13 cellular contexts compared by ENCODE assay signal in genomic region chr4:29970626-29971025, GRCh38.
DNase-seq lines count a peak whose midpoint lies in the region; ATAC-seq and TF ChIP-seq lines count a peak whose summit lies in the region.
"Had no signal": no experiment of that assay in that cellular context is flagged by ENCODE, and none has a peak within 500 bp of the region (broad histone marks: within the 10 kb centered on the region; RNA-seq: fewer than 3 reads in every experiment).

No MANE protein-coding gene starts in this region.

- no peaks in the 10 kb centered on the region for H3K36me3 ChIP-seq in suprapubic skin

- intact Hi-C loops in activated T-helper 2 cell treated with anti-CD3 and anti-CD28 coated beads, Interferon-gamma antibody, Interleukin-2, Interleukin-4, amounts not matched to agents 10 μg/mL and 5 μg/mL and 100 μg/mL, durations not matched to agents 14 hours and 24 hours and 36 hours (cut with micrococcal nuclease), result no loop called here

- H3K4me3 ChIP-seq in suprapubic skin, result no peak overlapping the region

- H3K9me3 ChIP-seq in suprapubic skin, result no peaks in the 10 kb centered on the region

- no peak for TF ChIP-seq EP300 in suprapubic skin (IDR thresholded peaks at IDR 0.05)

- H3K4me1 ChIP-seq in suprapubic skin, result no peaks in the 10 kb centered on the region

- H3K9me3 Mint-ChIP-seq in activated T-helper 2 cell treated with anti-CD3 and anti-CD28 coated beads, Interferon-gamma antibody, Interleukin-2, Interleukin-4, amounts not matched to agents 10 μg/mL and 5 μg/mL and 100 μg/mL, durations not matched to agents 14 hours and 24 hours and 36 hours, result peaks cover 20% of the 10 kb centered on the region

- no peak for TF ChIP-seq POLR2A in suprapubic skin (IDR thresholded peaks at IDR 0.05)

- H3K27ac ChIP-seq in suprapubic skin, result no peak overlapping the region

- no peaks in the 10 kb centered on the region for H3K4me1 Mint-ChIP-seq in activated T-helper 2 cell treated with anti-CD3 and anti-CD28 coated beads, Interferon-gamma antibody, Interleukin-2, Interleukin-4, amounts not matched to agents 10 μg/mL and 5 μg/mL and 100 μg/mL, durations not matched to agents 14 hours and 24 hours and 36 hours (ENCODE audit: low read depth)

- H3K36me3 Mint-ChIP-seq in activated T-helper 2 cell treated with anti-CD3 and anti-CD28 coated beads, Interferon-gamma antibody, Interleukin-2, Interleukin-4, amounts not matched to agents 10 μg/mL and 5 μg/mL and 100 μg/mL, durations not matched to agents 14 hours and 24 hours and 36 hours (ENCODE audit: low read depth), result no peaks in the 10 kb centered on the region

- 58% methylated on average over 2 of the region's 2 CpGs for whole genome bisulfite sequencing in suprapubic skin

- no peaks in the 10 kb centered on the region for H3K27me3 ChIP-seq in suprapubic skin

- H3K4me3 Mint-ChIP-seq in activated T-helper 2 cell treated with anti-CD3 and anti-CD28 coated beads, Interferon-gamma antibody, Interleukin-2, Interleukin-4, amounts not matched to agents 10 μg/mL and 5 μg/mL and 100 μg/mL, durations not matched to agents 14 hours and 24 hours and 36 hours (ENCODE audit: low read depth), result no peak overlapping the region

- H3K27ac Mint-ChIP-seq in activated T-helper 2 cell treated with anti-CD3 and anti-CD28 coated beads, Interferon-gamma antibody, Interleukin-2, Interleukin-4, amounts not matched to agents 10 μg/mL and 5 μg/mL and 100 μg/mL, durations not matched to agents 14 hours and 24 hours and 36 hours, result no peak overlapping the region

- peak; percentile 59 for DNase-seq in A172 (ENCODE audit: low spot score)
- peak; percentile 38 for DNase-seq in HPDE6-E6E7 (ENCODE audit: extremely low spot score)
- DNase-seq in SK-N-DZ (ENCODE audit: low spot score), result peak; percentile 2
- DNase-seq in foreskin melanocyte, result peak; percentile 11
- DNase-seq in activated T-helper 2 cell treated with anti-CD3 and anti-CD28 coated beads, Interferon-gamma antibody, Interleukin-2, Interleukin-4, amounts not matched to agents 10 μg/mL and 5 μg/mL and 100 μg/mL, durations not matched to agents 14 hours and 24 hours and 36 hours (ENCODE audit: low spot score), result no peak
- no peak for DNase-seq in suprapubic skin (ENCODE audit: low spot score in 2 of 2)
- DNase-seq: activated CD4-positive, CD25-positive, alpha-beta regulatory T cell; central memory CD4-positive, alpha-beta T cell; foreskin fibroblast; NCI-H1417 treated with DMSO at 0.1 percent for 48 hours; stimulated activated CD4-positive, alpha-beta T cell treated with anti-CD3 and anti-CD28 coated beads, Interleukin-4, amount 100 ng/mL, for 4 hours had no signal

- TF ChIP-seq CTCF in suprapubic skin (IDR thresholded peaks at IDR 0.05), result no peak

- H3K27me3 Mint-ChIP-seq in activated T-helper 2 cell treated with anti-CD3 and anti-CD28 coated beads, Interferon-gamma antibody, Interleukin-2, Interleukin-4, amounts not matched to agents 10 μg/mL and 5 μg/mL and 100 μg/mL, durations not matched to agents 14 hours and 24 hours and 36 hours (ENCODE audit: low read depth), result no peaks in the 10 kb centered on the region

- ATAC-seq in GM21576 (IDR thresholded peaks at IDR 0.05; ENCODE audit: unreplicated experiment) (no peak), esophagus mucosa (no peak)

Comparison
In these comparisons a context has a peak if more than half of its experiments do, and no peak if none do; other contexts are left out.
1. DNase-seq: peak in A172 (single experiment), HPDE6-E6E7 (single experiment), SK-N-DZ (single experiment) and foreskin melanocyte (single experiment); none in activated T-helper 2 cell treated with anti-CD3 and anti-CD28 coated beads, Interferon-gamma antibody, Interleukin-2, Interleukin-4, amounts not matched to agents 10 μg/mL and 5 μg/mL and 100 μg/mL, durations not matched to agents 14 hours and 24 hours and 36 hours (single experiment) and suprapubic skin (0 of 2).